In genomic region chr10:33477291-33478088, GRCh38 we compare ENCODE assay signal across 21 cellular contexts.
"Had no signal": no experiment of that assay in that cellular context is flagged by ENCODE, and none has a peak within 500 bp of the region (broad histone marks: within the 10 kb centered on the region; RNA-seq: fewer than 3 reads in every experiment).

No MANE protein-coding gene starts in this region.

- DNase-seq: activated CD8-positive, alpha-beta memory T cell treated with anti-CD3 and anti-CD28 coated beads for 24 hours; activated CD8-positive, alpha-beta memory T cell treated with anti-CD3 and anti-CD28 coated beads, Interleukin-2, amount 50 U/mL, for 48 hours; activated effector memory CD4-positive, alpha-beta T cell treated with Interleukin-2 at 50 U/mL for 16 hours; activated naive CD4-positive, alpha-beta T cell treated with anti-CD3 and anti-CD28 coated beads, Interleukin-2, amount 10 ng/mL, durations not matched to agents 7 days and 5 days; activated naive CD8-positive, alpha-beta T cell treated with anti-CD3 and anti-CD28 coated beads, Interleukin-2, amount 50 U/mL, for 24 hours; activated T-cell treated with anti-CD3 and anti-CD28 coated beads, Interleukin-2, amount 50 U/mL, for 48 hours; aorta; kidney glomerular epithelial cell; mucosa of descending colon; naive B cell; right cardiac atrium; stimulated activated naive CD8-positive, alpha-beta T cell treated with anti-CD3 and anti-CD28 coated beads, Interleukin-15, Interleukin-2, amounts not matched to agents 100 U/mL and 50 U/mL, for 24 hours; substantia nigra; tibial artery had no signal

- H3K4me3 ChIP-seq: coronary artery, gastroesophageal sphincter, heart left ventricle, mucosa of descending colon, neural progenitor cell, skin epidermis, tibial artery had no signal

- H3K27ac Mint-ChIP-seq: activated naive CD4-positive, alpha-beta T cell treated with anti-CD3 and anti-CD28 coated beads, Interleukin-2, amount 10 ng/mL, durations not matched to agents 7 days and 5 days; activated naive CD8-positive, alpha-beta T cell treated with anti-CD3 and anti-CD28 coated beads, Interleukin-2, amount 50 U/mL, for 24 hours; memory B cell; neural progenitor cell; progenitor cell of endocrine pancreas had no signal

- H3K27ac ChIP-seq: coronary artery, gastroesophageal sphincter, heart left ventricle, neural progenitor cell, skin epidermis, tibial artery had no signal

- H3K9me3 ChIP-seq: gastroesophageal sphincter, mucosa of descending colon, tibial artery had no signal

- H3K4me3 Mint-ChIP-seq: activated naive CD4-positive, alpha-beta T cell treated with anti-CD3 and anti-CD28 coated beads, Interleukin-2, amount 10 ng/mL, durations not matched to agents 7 days and 5 days; activated naive CD8-positive, alpha-beta T cell treated with anti-CD3 and anti-CD28 coated beads, Interleukin-2, amount 50 U/mL, for 24 hours; memory B cell; neural progenitor cell had no signal

- ATAC-seq: activated naive CD8-positive, alpha-beta T cell treated with anti-CD3 and anti-CD28 coated beads, Interleukin-2, amount 50 U/mL, for 24 hours; gastroesophageal sphincter; mucosa of descending colon; right cardiac atrium; stimulated activated naive CD8-positive, alpha-beta T cell treated with anti-CD3 and anti-CD28 coated beads, Interleukin-15, Interleukin-2, amounts not matched to agents 100 U/mL and 50 U/mL, for 24 hours had no signal

- H3K27me3 ChIP-seq: gastroesophageal sphincter, heart left ventricle, neural progenitor cell, tibial artery had no signal

- H3K4me2 ChIP-seq: neural progenitor cell had no signal

- H2AFZ ChIP-seq: neural progenitor cell had no signal

- H3K36me3 Mint-ChIP-seq: activated naive CD4-positive, alpha-beta T cell treated with anti-CD3 and anti-CD28 coated beads, Interleukin-2, amount 10 ng/mL, durations not matched to agents 7 days and 5 days; memory B cell; neural progenitor cell had no signal

- H3K9me3 Mint-ChIP-seq: activated naive CD4-positive, alpha-beta T cell treated with anti-CD3 and anti-CD28 coated beads, Interleukin-2, amount 10 ng/mL, durations not matched to agents 7 days and 5 days; activated naive CD8-positive, alpha-beta T cell treated with anti-CD3 and anti-CD28 coated beads, Interleukin-2, amount 50 U/mL, for 24 hours had no signal

- H3K4me1 Mint-ChIP-seq: activated naive CD4-positive, alpha-beta T cell treated with anti-CD3 and anti-CD28 coated beads, Interleukin-2, amount 10 ng/mL, durations not matched to agents 7 days and 5 days; activated naive CD8-positive, alpha-beta T cell treated with anti-CD3 and anti-CD28 coated beads, Interleukin-2, amount 50 U/mL, for 24 hours; memory B cell; naive B cell had no signal

- H3K27me3 Mint-ChIP-seq: activated naive CD4-positive, alpha-beta T cell treated with anti-CD3 and anti-CD28 coated beads, Interleukin-2, amount 10 ng/mL, durations not matched to agents 7 days and 5 days; memory B cell; naive B cell; progenitor cell of endocrine pancreas had no signal

- H3K9ac ChIP-seq: neural progenitor cell had no signal

- H3K36me3 ChIP-seq: gastroesophageal sphincter, heart left ventricle, neural progenitor cell, tibial artery had no signal
